ENCODE assay signal across 19 cellular contexts in genomic region chr2:201911372-201911771, GRCh38.
"Had no signal": no experiment of that assay in that cellular context is flagged by ENCODE, and none has a peak within 500 bp of the region (broad histone marks: within the 10 kb centered on the region; RNA-seq: fewer than 3 reads in every experiment).

No MANE protein-coding gene starts in this region.

- H3K27me3 Mint-ChIP-seq: dendritic cell treated with granulocyte-macrophage colony-stimulating factor and Interleukin-4, amounts not matched to agents 40 ng/mL and 50 ng/mL, for 4 days; stimulated activated naive CD8-positive, alpha-beta T cell treated with anti-CD3 and anti-CD28 coated beads, Interleukin-15, Interleukin-2, amounts not matched to agents 100 ng/mL and 50 ng/mL, for 24 hours had no signal

- H3K9me3 ChIP-seq: spleen, testis, tibial nerve, upper lobe of right lung, vagina had no signal

- H3K27ac Mint-ChIP-seq: dendritic cell treated with granulocyte-macrophage colony-stimulating factor and Interleukin-4, amounts not matched to agents 40 ng/mL and 50 ng/mL, for 4 days; nephron progenitor cell; stimulated activated memory B cell treated with anti-CD40 and anti-IgM and Interleukin-4, amounts not matched to agents 10 μg/mL and 1 μg/mL and 100 μg/mL, for 72 hours; stimulated activated naive CD8-positive, alpha-beta T cell treated with anti-CD3 and anti-CD28 coated beads, Interleukin-15, Interleukin-2, amounts not matched to agents 100 ng/mL and 50 ng/mL, for 24 hours had no signal

- H3K4me2 ChIP-seq: hepatocyte had no signal

- H3K9me3 Mint-ChIP-seq: dendritic cell treated with granulocyte-macrophage colony-stimulating factor and Interleukin-4, amounts not matched to agents 40 ng/mL and 50 ng/mL, for 4 days; naive B cell; nephron progenitor cell; stimulated activated memory B cell treated with anti-CD40 and anti-IgM and Interleukin-4, amounts not matched to agents 10 μg/mL and 1 μg/mL and 100 μg/mL, for 72 hours; stimulated activated naive CD8-positive, alpha-beta T cell treated with anti-CD3 and anti-CD28 coated beads, Interleukin-15, Interleukin-2, amounts not matched to agents 100 ng/mL and 50 ng/mL, for 24 hours had no signal

- H2AFZ ChIP-seq: hepatocyte had no signal

- H3K36me3 Mint-ChIP-seq: naive B cell; stimulated activated memory B cell treated with anti-CD40 and anti-IgM and Interleukin-4, amounts not matched to agents 10 μg/mL and 1 μg/mL and 100 μg/mL, for 72 hours had no signal

- DNase-seq: erythroblast; foreskin keratinocyte; left colon; left ventricle myocardium superior; naive B cell; nephron progenitor cell; spleen; stimulated activated CD4-positive, alpha-beta T cell treated with anti-CD3 and anti-CD28 coated beads, Interleukin-15, amount 100 ng/mL, for 24 hours; stimulated activated CD4-positive, alpha-beta T cell treated with anti-CD3 and anti-CD28 coated beads, Interleukin-1b, Interleukin-23, amount 100 ng/mL, for 48 hours; stimulated activated CD4-positive, alpha-beta T cell treated with anti-CD3 and anti-CD28 coated beads, Interleukin-4, amount 100 ng/mL, for 24 hours; testis; upper lobe of right lung had no signal

- ATAC-seq: foreskin keratinocyte; left colon; left ventricle myocardium superior; sciatic nerve; stimulated activated memory B cell treated with anti-CD40 and anti-IgM and Interleukin-4, amounts not matched to agents 10 μg/mL and 1 μg/mL and 100 μg/mL, for 72 hours; upper lobe of right lung had no signal

- H3K36me3 ChIP-seq: spleen, tibial nerve, upper lobe of right lung, vagina had no signal

- H3K4me3 ChIP-seq: hepatocyte, spleen, testis, tibial nerve, upper lobe of right lung, vagina had no signal

- H3K4me3 Mint-ChIP-seq: dendritic cell treated with granulocyte-macrophage colony-stimulating factor and Interleukin-4, amounts not matched to agents 40 ng/mL and 50 ng/mL, for 4 days; nephron progenitor cell; stimulated activated memory B cell treated with anti-CD40 and anti-IgM and Interleukin-4, amounts not matched to agents 10 μg/mL and 1 μg/mL and 100 μg/mL, for 72 hours; stimulated activated naive CD8-positive, alpha-beta T cell treated with anti-CD3 and anti-CD28 coated beads, Interleukin-15, Interleukin-2, amounts not matched to agents 100 ng/mL and 50 ng/mL, for 24 hours had no signal

- H3K27ac ChIP-seq: foreskin keratinocyte, hepatocyte, spleen, testis, tibial nerve, upper lobe of right lung, vagina had no signal

- H3K79me2 ChIP-seq: hepatocyte had no signal

- H3K4me1 ChIP-seq: foreskin keratinocyte, vagina had no signal

- H3K27me3 ChIP-seq: hepatocyte, spleen, testis, tibial nerve, upper lobe of right lung, vagina had no signal
